In the genomic region with DNA sequence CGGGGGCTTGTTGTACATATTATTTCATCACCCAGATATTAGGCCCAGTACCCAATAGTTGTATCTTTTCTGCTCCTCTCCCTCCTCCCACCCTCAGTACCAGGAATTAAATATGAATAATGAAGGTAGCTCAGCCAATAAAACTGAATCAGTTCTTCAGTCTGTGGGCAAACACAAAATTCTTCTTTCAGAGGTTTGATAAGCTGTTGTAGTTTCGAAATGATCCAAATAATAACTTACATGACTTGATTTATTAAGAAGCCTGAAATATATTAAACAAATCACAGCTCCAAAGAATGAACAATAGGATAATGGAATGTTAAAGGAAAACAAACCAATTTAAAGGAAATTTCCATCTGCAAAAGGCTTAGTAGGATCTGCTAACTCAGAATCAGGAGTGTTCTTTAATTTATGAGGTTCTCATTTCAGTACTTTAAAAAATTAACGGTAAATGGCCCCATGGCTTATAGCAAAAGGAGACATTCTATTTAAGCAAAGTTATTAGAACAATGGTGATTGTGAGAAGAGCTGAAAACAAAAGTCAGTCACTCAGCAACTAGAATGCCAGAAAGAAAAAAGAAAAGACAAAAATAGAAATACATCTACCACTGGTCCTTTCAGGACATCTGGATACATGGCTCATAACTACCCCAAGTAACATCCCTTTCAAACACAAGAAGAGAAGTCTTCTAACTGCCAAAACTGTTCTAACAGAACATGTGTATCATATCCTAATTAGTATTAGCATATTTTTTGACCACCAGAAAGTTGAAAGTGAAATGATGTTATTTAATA, we compare ENCODE assay signal across 13 cellular contexts.
DNase-seq lines count a peak whose midpoint lies in the region; ATAC-seq and TF ChIP-seq lines count a peak whose summit lies in the region.
"Had no signal": no experiment of that assay in that cellular context is flagged by ENCODE, and none has a peak within 500 bp of the region (broad histone marks: within the 10 kb centered on the region; RNA-seq: fewer than 3 reads in every experiment).

No MANE protein-coding gene starts in this region.

- H4K20me1 ChIP-seq in Karpas-422 (ENCODE audit: insufficient read depth, low read depth, low read length) (peaks cover 34% of the 10 kb centered on the region), smooth muscle cell (ENCODE audit: low read depth) (peaks cover 92% of the 10 kb centered on the region)

- H3F3A ChIP-seq in smooth muscle cell (ENCODE audit: low read depth), result peaks cover 12% of the 10 kb centered on the region

- H3K9ac ChIP-seq in Karpas-422 (ENCODE audit: low read length), result no peak overlapping the region
- no peak overlapping the region for H3K9ac ChIP-seq in smooth muscle cell (ENCODE audit: low read depth)

- intact Hi-C loops in heart right ventricle (cut with DNase I), result loop anchor here in 1 of 10 donors (5.0 kb wide), 1 partner anchor 41 kb away; no protein-coding TSS in a partner anchor

- DNase-seq in Karpas-422, result no peak
- no peak for DNase-seq in heart right ventricle
- no peak for DNase-seq in smooth muscle cell (lab: John Stamatoyannopoulos, UW; ENCODE audit: unreplicated experiment)
- DNase-seq in iPS-NIHi7 (ENCODE audit: extremely low spot score), result no peak
- DNase-seq in mucosa of gallbladder (ENCODE audit: low spot score), result no peak
- no peak for DNase-seq in NCI-H510A (lab: John Stamatoyannopoulos, UW)
- DNase-seq: activated CD4-positive, alpha-beta T cell treated with anti-CD3 and anti-CD28 coated beads for 1 hour; CD8-positive, alpha-beta T cell; central memory CD4-positive, alpha-beta T cell; GDM1; midbrain; NCI-H2171 had no signal

- H3K9me2 ChIP-seq in Karpas-422 (replicated peaks; ENCODE audit: insufficient read depth, low read length), result no peaks in the 10 kb centered on the region

- H3K9me3 ChIP-seq in Karpas-422 (ENCODE audit: low read length) (no peaks in the 10 kb centered on the region), heart right ventricle (no peaks in the 10 kb centered on the region), smooth muscle cell (replicated peaks; ENCODE audit: low read depth) (no peaks in the 10 kb centered on the region)

- H3K27me3 ChIP-seq in Karpas-422 (ENCODE audit: low read length) (no peaks in the 10 kb centered on the region), heart right ventricle (no peaks in the 10 kb centered on the region), smooth muscle cell (ENCODE audit: low read depth) (no peaks in the 10 kb centered on the region)

- no peak overlapping the region for H2AFZ ChIP-seq in Karpas-422 (ENCODE audit: low read length)
- no peak overlapping the region for H2AFZ ChIP-seq in smooth muscle cell (ENCODE audit: low read depth)

- no peak overlapping the region for H3K4me2 ChIP-seq in Karpas-422 (ENCODE audit: low read depth, low read length, poor library complexity, severe bottlenecking)
- H3K4me2 ChIP-seq in smooth muscle cell, result no peak overlapping the region

- peak in 7 of 8 donors; percentile 38 to 83 (median 59) for ATAC-seq in heart right ventricle
- ATAC-seq: CD8-positive, alpha-beta T cell had no signal

- peaks cover 37% of the 10 kb centered on the region for H3K4me1 ChIP-seq in Karpas-422 (ENCODE audit: low read length)
- peaks cover 3 to 99% (median 72%) of the 10 kb centered on the region in 9 donors for H3K4me1 ChIP-seq in heart right ventricle
- no peaks in the 10 kb centered on the region for H3K4me1 ChIP-seq in smooth muscle cell (ENCODE audit: low read depth)

- H3K79me2 ChIP-seq in Karpas-422 (ENCODE audit: low read length), result peaks cover 100% of the 10 kb centered on the region
- peaks cover 100% of the 10 kb centered on the region for H3K79me2 ChIP-seq in smooth muscle cell (ENCODE audit: low read depth)

- 70 to 72% methylated on average over 3 of the region's 3 CpGs for WGBS in heart right ventricle, 2 donors
- 92% methylated on average over 3 of the region's 3 CpGs for WGBS in smooth muscle cell (ENCODE audit: low lambda C conversion rate)

- H3K4me3 ChIP-seq in Karpas-422 (ENCODE audit: low read length) (no peak overlapping the region), heart right ventricle (no peak overlapping the region), smooth muscle cell (no peak overlapping the region)

- H3K36me3 ChIP-seq in Karpas-422 (ENCODE audit: insufficient read depth, low read length) (peaks cover 69% of the 10 kb centered on the region), heart right ventricle (peaks cover 0 to 8% (median 0%) of the 10 kb centered on the region in 9 donors), smooth muscle cell (ENCODE audit: low read depth) (no peaks in the 10 kb centered on the region)

- H3K27ac ChIP-seq in Karpas-422 (ENCODE audit: low read length), result peak overlapping the region; percentile 53
- H3K27ac ChIP-seq in angular gyrus (ENCODE audit: low read depth, low read length), result peak overlapping the region; percentile 77
- H3K27ac ChIP-seq in heart right ventricle, result peak overlapping the region; percentile 7 to 86 (median 57)
- H3K27ac ChIP-seq in smooth muscle cell (ENCODE audit: low read depth), result peak overlapping the region; percentile 39

- TF ChIP-seq CTCF in heart right ventricle (IDR thresholded peaks at IDR 0.05) (no peak), smooth muscle cell (IDR thresholded peaks at IDR 0.05; ENCODE audit: borderline replicate concordance, insufficient read depth, poor library complexity, severe bottlenecking) (no peak)
